In the genomic region with DNA sequence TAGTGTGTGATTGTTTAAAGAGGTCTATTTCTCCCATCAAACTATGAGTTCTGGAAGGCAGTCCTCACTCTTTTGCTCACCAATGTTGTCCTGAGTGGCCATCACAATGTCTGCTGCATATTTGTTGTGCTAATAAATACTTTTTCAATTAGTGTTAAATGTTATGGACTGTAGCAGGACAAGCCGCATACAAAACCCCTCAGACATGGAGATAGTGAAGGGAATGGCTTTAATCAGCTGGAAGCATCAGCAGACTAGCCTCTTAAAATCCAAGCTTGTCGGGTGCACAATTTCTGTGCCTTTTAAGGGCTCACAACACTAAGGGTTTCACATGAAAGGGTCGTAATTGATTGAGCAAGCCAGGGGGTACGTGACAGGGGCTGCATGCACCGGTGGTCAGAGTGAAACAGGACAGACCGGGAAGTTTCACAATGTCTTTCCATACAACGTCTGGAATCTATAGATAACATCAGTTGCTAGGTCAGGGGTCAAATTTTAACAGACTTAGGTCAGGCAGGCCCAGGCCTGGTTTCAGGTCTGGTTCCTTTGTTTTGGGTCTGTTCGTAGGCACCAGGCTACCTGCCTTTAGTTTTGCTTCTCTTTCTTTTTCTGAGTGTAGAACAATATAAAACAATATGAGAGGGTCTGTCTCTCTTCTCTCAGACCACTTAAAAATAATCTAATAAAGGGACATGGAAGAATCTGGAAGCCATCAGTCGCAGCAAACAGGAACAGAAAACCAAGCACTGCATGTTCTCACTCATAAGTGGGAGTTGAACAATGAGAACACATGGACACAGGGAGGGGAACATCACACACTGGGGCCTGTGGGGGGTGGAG, we compare ENCODE assay signal across 25 cellular contexts.
DNase-seq lines count a peak whose midpoint lies in the region; ATAC-seq, FAIRE-seq and TF ChIP-seq lines count a peak whose summit lies in the region.
"Had no signal": no experiment of that assay in that cellular context is flagged by ENCODE, and none has a peak within 500 bp of the region (broad histone marks: within the 10 kb centered on the region; RNA-seq: fewer than 3 reads in every experiment).

No MANE protein-coding gene starts in this region.

- H3K36me3 ChIP-seq in HepG2 (replicated peaks in 1 of 2; ENCODE audit: control insufficient read depth in 1 of 2, insufficient read depth in 2 of 2, low read length in 2 of 2) (no peaks in the 10 kb centered on the region), right lobe of liver (no peaks in the 10 kb centered on the region), bronchial epithelial cell (ENCODE audit: control insufficient read depth, insufficient read depth, low read length) (no peaks in the 10 kb centered on the region)

- no peak for DNase-seq in HepG2 (ENCODE audit: low spot score)
- DNase-seq in right lobe of liver: no peak
- no peak for DNase-seq in bronchial epithelial cell (ENCODE audit: low read depth)
- no peak for DNase-seq in mesothelial cell of epicardium (ENCODE audit: low spot score in 2 of 2, unreplicated experiment in 2 of 2)
- DNase-seq in GDM1 (lab: John Stamatoyannopoulos, UW): no peak
- DNase-seq in NCI-H2107 treated with DMSO at 0.1 percent for 48 hours (lab: John Stamatoyannopoulos, UW; ENCODE audit: unreplicated experiment): no peak
- no peak for DNase-seq in AG08396 (ENCODE audit: low spot score)
- DNase-seq: 8988T; AML-193; DMS53; H9; HFFc6; IMR-90; Karpas-422; NCI-H1048; NCI-H1417 treated with DMSO at 0.1 percent for 48 hours; NCI-H187; NCI-H748 treated with DMSO at 0.1 percent for 48 hours; NK-92 treated with Interleukin-12 subunit alpha and Interleukin-12 subunit beta, amount 100 ng/mL, for 24 hours; SIG-M5; T-helper 1 cell had no signal

- WGBS in HepG2 (ENCODE audit: low lambda C conversion rate): 4% methylated on average over 8 of the region's 9 CpGs
- WGBS in right lobe of liver (ENCODE audit: insufficient coverage, low coverage, low lambda C conversion rate, missing lambda C conversion rate): 45% methylated on average over 4 of the region's 9 CpGs

- no peak overlapping the region for H3K4me3 Mint-ChIP-seq in mesothelial cell of epicardium
- H3K4me3 Mint-ChIP-seq: CD14-positive monocyte, H9, HFFc6 had no signal

- BruUV-seq in HepG2 (replicated peaks; lab: Mats Ljungman, UMichigan): no TSS peak

- no peaks in the 10 kb centered on the region for H3K27me3 Mint-ChIP-seq in mesothelial cell of epicardium (ENCODE audit: low read depth)

- CTCF ChIA-PET in HepG2 (lab: Yijun Ruan, JAX; ENCODE audit: low intra/inter-chr PET ratio, low total read pairs): no interaction called here

- TF ChIP-seq RAD21 in HepG2 (CRISPR knock-in tag; IDR thresholded peaks at IDR 0.05): no peak

- intact Hi-C loops in HepG2 (cut with micrococcal nuclease; ENCODE audit: unreplicated experiment): no loop called here
- intact Hi-C loops in right lobe of liver (cut with DNase I): no loop called here

- peaks cover 8% of the 10 kb centered on the region for H3K9me3 Mint-ChIP-seq in mesothelial cell of epicardium
- H3K9me3 Mint-ChIP-seq: H9 had no signal

- no peak overlapping the region for H2AFZ ChIP-seq in HepG2 (ENCODE audit: low read length)

- in situ Hi-C loops in HepG2 (cut with HindIII; ENCODE audit: extremely low pct_ligation_motif_present, low pct_unique_long_range_greater_than_20kb): no loop called here

- no peak for TF ChIP-seq CTCF in HepG2 (CRISPR knock-in tag; IDR thresholded peaks at IDR 0.05)
- no peak for TF ChIP-seq CTCF in right lobe of liver (IDR thresholded peaks at IDR 0.05)
- TF ChIP-seq CTCF in bronchial epithelial cell (IDR thresholded peaks at IDR 0.05; ENCODE audit: insufficient read depth, low read length, severe bottlenecking): no peak
- no peak for TF ChIP-seq CTCF in mesothelial cell of epicardium (IDR thresholded peaks at IDR 0.05; ENCODE audit: unreplicated experiment)

- no peak overlapping the region for H3K9ac ChIP-seq in HepG2 (ENCODE audit: insufficient read depth, low read depth, low read length)

- H3K79me2 ChIP-seq in HepG2 (ENCODE audit: insufficient read depth, low read length): no peaks in the 10 kb centered on the region

- TF ChIP-seq POLR2A in HepG2 (IDR thresholded peaks at IDR 0.05; ENCODE audit: insufficient read depth in 1 of 2, low read depth in 2 of 2, low read length in 2 of 2) (no peak), right lobe of liver (IDR thresholded peaks at IDR 0.05) (no peak)

- H3K4me3 ChIP-seq in HepG2 (replicated peaks in 1 of 3; ENCODE audit: insufficient read depth in 1 of 3, low read depth in 2 of 3, low read length in 3 of 3) (no peak overlapping the region), right lobe of liver (no peak overlapping the region), bronchial epithelial cell (ENCODE audit: low read depth, low read length) (no peak overlapping the region)

- H3K36me3 Mint-ChIP-seq in mesothelial cell of epicardium: no peaks in the 10 kb centered on the region
- H3K36me3 Mint-ChIP-seq: CD14-positive monocyte had no signal

- peak overlapping the region; percentile 64 for H3K27ac Mint-ChIP-seq in mesothelial cell of epicardium
- H3K27ac Mint-ChIP-seq: CD14-positive monocyte, HFFc6 had no signal

- ATAC-seq in HepG2 (no peak), right lobe of liver (no peak), GM21381 (IDR thresholded peaks at IDR 0.05; ENCODE audit: unreplicated experiment) (no peak)
- ATAC-seq: Panc1 had no signal

- H3K9me3 ChIP-seq in HepG2 (ENCODE audit: low read length) (no peaks in the 10 kb centered on the region), right lobe of liver (no peaks in the 10 kb centered on the region)

- no peak for FAIRE-seq in HepG2 (lab: Jason Lieb, UNC)
- peak; percentile 58 for FAIRE-seq in bronchial epithelial cell (lab: Jason Lieb, UNC)
- FAIRE-seq: D721Med had no signal

- H3K4me1 ChIP-seq in HepG2 (ENCODE audit: insufficient read depth, low read length) (no peaks in the 10 kb centered on the region), right lobe of liver (no peaks in the 10 kb centered on the region)

- POLR2A ChIA-PET in HepG2 (lab: Yijun Ruan, JAX): no interaction called here

- no peaks in the 10 kb centered on the region for H3K27me3 ChIP-seq in HepG2 (ENCODE audit: control insufficient read depth in 1 of 2, insufficient read depth in 2 of 2, low read length in 2 of 2)
- H3K27me3 ChIP-seq in right lobe of liver: no peaks in the 10 kb centered on the region
- no peaks in the 10 kb centered on the region for H3K27me3 ChIP-seq in bronchial epithelial cell (ENCODE audit: control insufficient read depth, insufficient read depth, low read length)

- TF ChIP-seq EP300 in HepG2 (IDR thresholded peaks at IDR 0.05; ENCODE audit: low read depth in 2 of 2, low read length in 2 of 2) (no peak), HepG2 (CRISPR knock-in tag; IDR thresholded peaks at IDR 0.05; ENCODE audit: borderline replicate concordance) (no peak)

- H3K4me2 ChIP-seq in HepG2 (ENCODE audit: low read depth, low read length): no peak overlapping the region

- peaks cover 9% of the 10 kb centered on the region for H3K4me1 Mint-ChIP-seq in mesothelial cell of epicardium
- H3K4me1 Mint-ChIP-seq: CD14-positive monocyte had no signal

- H3K27ac ChIP-seq in HepG2 (ENCODE audit: extremely low read length, insufficient read depth, low read length) (no peak overlapping the region), right lobe of liver (no peak overlapping the region)

- H4K20me1 ChIP-seq in HepG2 (ENCODE audit: insufficient read depth, low read length): no peaks in the 10 kb centered on the region

TF ChIP-seq in HepG2, 621 proteins besides CTCF, POLR2A, EP300 and RAD21:
- TF ChIP-seq TARDBP (CRISPR knock-in tag; IDR thresholded peaks at IDR 0.05) (no peak), NR2F6 (IDR thresholded peaks at IDR 0.05) (peak; percentile 35; the same call in 1 of the 2 replicates), NR2F6 (CRISPR knock-in tag; IDR thresholded peaks at IDR 0.05) (no peak)
